ENCODE assay signal across 1 cellular context in the genomic region with DNA sequence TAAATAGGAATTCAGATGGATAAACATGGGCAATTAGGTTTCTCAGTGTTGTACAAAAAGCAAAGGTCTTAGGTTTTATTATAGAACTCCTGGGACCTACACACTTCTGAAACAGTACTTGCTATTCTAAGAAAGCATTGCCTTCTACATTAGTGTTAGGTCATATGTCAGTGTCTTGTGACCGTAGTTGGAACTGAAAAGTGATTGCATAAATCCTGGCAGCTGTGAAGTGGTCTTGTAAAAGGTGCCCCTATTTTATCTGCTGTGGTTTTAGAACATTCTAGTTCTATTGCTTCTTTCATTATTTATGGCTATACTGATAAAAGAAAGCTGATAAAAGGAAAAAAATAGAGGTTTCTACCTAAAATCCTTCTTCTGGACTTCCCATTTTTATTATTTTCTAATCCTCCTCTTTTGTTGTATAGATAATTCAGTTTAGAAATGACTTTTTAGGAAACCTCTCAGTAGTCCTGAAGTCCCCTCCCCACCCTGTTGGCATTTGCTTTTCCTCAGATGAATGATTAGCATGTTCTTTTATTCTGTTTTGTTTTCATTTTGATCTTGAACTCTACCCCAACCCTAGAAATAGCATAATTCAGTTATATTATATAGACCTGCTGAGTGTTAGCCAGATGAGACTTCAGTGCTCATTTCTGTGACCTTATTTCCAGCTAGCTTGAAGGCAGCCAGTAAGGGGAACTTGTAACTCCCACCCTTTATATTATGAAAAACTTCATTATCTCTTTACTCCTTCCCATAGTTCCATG.
TF ChIP-seq lines count a peak whose summit lies in the region.

No MANE protein-coding gene starts in this region.

TF ChIP-seq in SK-N-SH, 30 proteins besides CTCF, POLR2A, EP300 and RAD21:
- TF ChIP-seq PBX3 (IDR thresholded peaks at IDR 0.05) (no peak), CHD2 (IDR thresholded peaks at IDR 0.05; ENCODE audit: low read length, partially characterized antibody) (no peak), TCF12 (IDR thresholded peaks at IDR 0.05) (no peak), TAF1 (IDR thresholded peaks at IDR 0.05; ENCODE audit: borderline replicate concordance, low read depth, low read length) (no peak)
